Comparison of ENCODE assay signal across 19 cellular contexts in genomic region chr16:67748791-67749282, GRCh38. TPM values are rescaled to one million over a fixed set of nuclear protein-coding genes. Genes with fewer than 3 reads are reported as not detected.
A peak's percentile ranks its signal among the peaks of the same experiment; 100 is the strongest.
DNase-seq lines count a peak whose midpoint lies in the region; ATAC-seq, FAIRE-seq and TF ChIP-seq lines count a peak whose summit lies in the region.
"Had no signal": no experiment of that assay in that cellular context is flagged by ENCODE, and none has a peak within 500 bp of the region (broad histone marks: within the 10 kb centered on the region; RNA-seq: fewer than 3 reads in every experiment).

No MANE protein-coding gene starts in this region.

- no peak for TF ChIP-seq CTCF in DOHH2 (IDR thresholded peaks at IDR 0.05; ENCODE audit: low read depth, low read length, poor library complexity, severe bottlenecking)
- no peak for TF ChIP-seq CTCF in IMR-90 (conservative IDR thresholded peaks at IDR 0.05; ENCODE audit: low read depth, low read length)
- TF ChIP-seq CTCF in mammary epithelial cell (conservative IDR thresholded peaks at IDR 0.05 in 1 of 2, IDR thresholded peaks at IDR 0.05 in 1 of 2; ENCODE audit: extremely low read depth in 1 of 2, insufficient read depth in 1 of 2, low read depth in 1 of 2, low read length in 2 of 2) = no peak
- TF ChIP-seq CTCF in HepG2 (CRISPR knock-in tag; IDR thresholded peaks at IDR 0.05) = no peak
- TF ChIP-seq CTCF in hepatocyte (IDR thresholded peaks at IDR 0.05; ENCODE audit: poor library complexity) = no peak

- H3K14ac ChIP-seq in IMR-90 (replicated peaks; ENCODE audit: low read depth, low read length) = no peak overlapping the region

- H3K4me3 ChIP-seq in DOHH2 (ENCODE audit: low read length) (peak overlapping the region; percentile 44; the same call in 1 of the 2 replicates), IMR-90 (ENCODE audit: insufficient read depth, low read depth, low read length) (no peak overlapping the region), mammary epithelial cell (replicated peaks in 1 of 3; ENCODE audit: insufficient read depth in 1 of 3, low read depth in 2 of 3, low read length in 3 of 3) (no peak overlapping the region), HepG2 (replicated peaks in 1 of 3; ENCODE audit: insufficient read depth in 1 of 3, low read depth in 2 of 3, low read length in 3 of 3) (no peak overlapping the region), hepatocyte (no peak overlapping the region)
- H3K4me3 ChIP-seq: Peyer's patch, thyroid gland had no signal

- H2AFZ ChIP-seq in IMR-90 (replicated peaks; ENCODE audit: low read length, poor library complexity) (peak overlapping the region; percentile 21), mammary epithelial cell (ENCODE audit: low read depth, low read length) (peak overlapping the region; percentile 37), HepG2 (ENCODE audit: low read length) (no peak overlapping the region), hepatocyte (no peak overlapping the region)

- H2BK15ac ChIP-seq in IMR-90 (ENCODE audit: low read depth, low read length) = no peak overlapping the region

- H3F3A ChIP-seq in DOHH2 (ENCODE audit: control insufficient read depth, insufficient read depth) = peaks cover 6% of the 10 kb centered on the region

- no TSS peak for BruUV-seq in IMR-90 (replicated peaks; lab: Mats Ljungman, UMichigan)
- BruUV-seq in mammary epithelial cell (replicated peaks; lab: Mats Ljungman, UMichigan) = no TSS peak
- BruUV-seq in HepG2 (replicated peaks; lab: Mats Ljungman, UMichigan) = no TSS peak

- H3K9ac ChIP-seq in IMR-90 (ENCODE audit: low read depth, low read length) = no peak overlapping the region
- no peak overlapping the region for H3K9ac ChIP-seq in mammary epithelial cell (ENCODE audit: insufficient read depth, low read length)
- H3K9ac ChIP-seq in HepG2 (ENCODE audit: insufficient read depth, low read depth, low read length) = no peak overlapping the region

- H3K23ac ChIP-seq in IMR-90 (ENCODE audit: low read depth, low read length) = no peak overlapping the region

- POLR2A ChIA-PET in IMR-90 (lab: Charles Lee; ENCODE audit: unreplicated experiment) (no interaction called here), HepG2 (lab: Yijun Ruan, JAX) (no interaction called here)

- peak overlapping the region; percentile 50 for H2AK9ac ChIP-seq in IMR-90 (replicated peaks; ENCODE audit: low read depth, low read length, poor library complexity)

- no peak overlapping the region for H4K8ac ChIP-seq in IMR-90 (ENCODE audit: low read depth in 2 of 2, low read length in 2 of 2)

- no peak overlapping the region for H2AK5ac ChIP-seq in IMR-90 (ENCODE audit: low read depth, low read length)

- dilution Hi-C loops in IMR-90 (cut with HindIII; ENCODE audit: low sequenced_read_pairs, unreplicated experiment) (no loop called here), mammary epithelial cell (cut with HindIII; ENCODE audit: low sequenced_read_pairs) (no loop called here)

- TF ChIP-seq POLR2A in IMR-90 (IDR thresholded peaks at IDR 0.05; ENCODE audit: low read depth, low read length) = no peak
- TF ChIP-seq POLR2A in HepG2 (IDR thresholded peaks at IDR 0.05; ENCODE audit: insufficient read depth in 1 of 2, low read depth in 2 of 2, low read length in 2 of 2) = no peak

- ATAC-seq in IMR-90 (ENCODE audit: low read depth) = no peak
- peak; percentile 15; the same call in 2 of the 3 replicates for ATAC-seq in HepG2
- ATAC-seq in HG03175 (IDR thresholded peaks at IDR 0.05; ENCODE audit: unreplicated experiment) = no peak
- ATAC-seq in GM21786 (IDR thresholded peaks at IDR 0.05; ENCODE audit: unreplicated experiment) = no peak

- H3K4ac ChIP-seq in IMR-90 (ENCODE audit: low read depth, low read length) = no peak overlapping the region; the same call in 1 of the 2 replicates

- CTCF ChIA-PET in IMR-90 (lab: Yijun Ruan, JAX) = no interaction called here
- CTCF ChIA-PET in mammary epithelial cell (lab: Charles Lee; ENCODE audit: low non-redundant PET) = interaction anchor here (0.6 kb wide), 1 partner anchor 25 kb away, joined by 4 read pairs; no protein-coding TSS in a partner anchor
- CTCF ChIA-PET in HepG2 (lab: Yijun Ruan, JAX; ENCODE audit: low intra/inter-chr PET ratio, low total read pairs) = no interaction called here

- H4K5ac ChIP-seq in IMR-90 (ENCODE audit: low read depth, low read length) = no peak overlapping the region

- H3K27me3 ChIP-seq in DOHH2 (ENCODE audit: control insufficient read depth, low read length) = no peaks in the 10 kb centered on the region
- H3K27me3 ChIP-seq in IMR-90 (ENCODE audit: control insufficient read depth, insufficient read depth, low read length) = no peaks in the 10 kb centered on the region
- no peaks in the 10 kb centered on the region for H3K27me3 ChIP-seq in mammary epithelial cell (ENCODE audit: insufficient read depth, low read length)
- no peaks in the 10 kb centered on the region for H3K27me3 ChIP-seq in HepG2 (ENCODE audit: control insufficient read depth in 1 of 2, insufficient read depth in 2 of 2, low read length in 2 of 2)
- H3K27me3 ChIP-seq in hepatocyte = no peaks in the 10 kb centered on the region
- H3K27me3 ChIP-seq: Peyer's patch, thyroid gland had no signal

- H3K27ac ChIP-seq in DOHH2 (ENCODE audit: low read depth, low read length) = no peak overlapping the region
- no peak overlapping the region for H3K27ac ChIP-seq in IMR-90 (ENCODE audit: insufficient read depth, low read length)
- H3K27ac ChIP-seq in mammary epithelial cell (ENCODE audit: insufficient read depth, low read depth, low read length) = no peak overlapping the region
- H3K27ac ChIP-seq in HepG2 (ENCODE audit: extremely low read length, insufficient read depth, low read length) = no peak overlapping the region
- H3K27ac ChIP-seq in hepatocyte = no peak overlapping the region
- H3K27ac ChIP-seq: Peyer's patch, thyroid gland had no signal

- peaks cover 5 to 17% of the 10 kb centered on the region in 2 experiments for H3K79me1 ChIP-seq in IMR-90 (ENCODE audit: low read depth in 1 of 2, low read length in 2 of 2)

- H3K9me2 ChIP-seq in DOHH2 (replicated peaks; ENCODE audit: control insufficient read depth, low read length) (no peaks in the 10 kb centered on the region), hepatocyte (replicated peaks; ENCODE audit: insufficient read depth) (no peaks in the 10 kb centered on the region)

- H4K91ac ChIP-seq in IMR-90 (ENCODE audit: insufficient read depth, low read depth, low read length) = no peak overlapping the region

- TF ChIP-seq EP300 in HepG2 (IDR thresholded peaks at IDR 0.05; ENCODE audit: low read depth in 2 of 2, low read length in 2 of 2) (no peak), HepG2 (CRISPR knock-in tag; IDR thresholded peaks at IDR 0.05; ENCODE audit: borderline replicate concordance) (no peak)

- in situ Hi-C loops in IMR-90 (cut with MboI; ENCODE audit: low sequenced_read_pairs) (no loop called here), mammary epithelial cell (cut with MboI; ENCODE audit: low sequenced_read_pairs in 2 of 2) (no loop called here), HepG2 (cut with HindIII; ENCODE audit: extremely low pct_ligation_motif_present, low pct_unique_long_range_greater_than_20kb) (no loop called here)

- DNase-seq in IMR-90 (no peak), mammary epithelial cell (peak; percentile 25), HepG2 (ENCODE audit: low spot score) (no peak), SIG-M5 (lab: John Stamatoyannopoulos, UW) (no peak), hepatocyte (ENCODE audit: low spot score) (no peak)
- DNase-seq: CD4-positive, CD25-positive, alpha-beta regulatory T cell; NCI-H1092 treated with DMSO at 0.1 percent for 48 hours; NCI-H510A; NK-92 treated with Interleukin-12 subunit alpha and Interleukin-12 subunit beta, amount 100 ng/mL, for 24 hours; Peyer's patch; stimulated activated CD4-positive, alpha-beta T cell treated with anti-CD3 and anti-CD28 coated beads, Interleukin-2, amount 100 ng/mL, for 48 hours; stimulated activated naive CD4-positive, alpha-beta T cell; T-helper 2 cell; thyroid gland had no signal

- H2BK20ac ChIP-seq in IMR-90 (ENCODE audit: low read depth, low read length) = no peak overlapping the region

- H3K9me3 ChIP-seq in DOHH2 (ENCODE audit: control insufficient read depth, insufficient read depth, low read length) (no peaks in the 10 kb centered on the region), IMR-90 (ENCODE audit: control insufficient read depth, insufficient read depth, low read length) (no peaks in the 10 kb centered on the region), mammary epithelial cell (replicated peaks; ENCODE audit: insufficient read depth, low read length) (no peaks in the 10 kb centered on the region), HepG2 (ENCODE audit: low read length) (no peaks in the 10 kb centered on the region), hepatocyte (ENCODE audit: low read depth) (no peaks in the 10 kb centered on the region)
- H3K9me3 ChIP-seq: Peyer's patch, thyroid gland had no signal

- H3K4me1 ChIP-seq in DOHH2 (ENCODE audit: control insufficient read depth, low read length) (peaks cover 27% of the 10 kb centered on the region), IMR-90 (ENCODE audit: control insufficient read depth, insufficient read depth, low read length) (no peaks in the 10 kb centered on the region), mammary epithelial cell (ENCODE audit: insufficient read depth, low read length) (peaks cover 8% of the 10 kb centered on the region), HepG2 (ENCODE audit: insufficient read depth, low read length) (no peaks in the 10 kb centered on the region), hepatocyte (ENCODE audit: insufficient read depth) (no peaks in the 10 kb centered on the region)
- H3K4me1 ChIP-seq: thyroid gland had no signal

- no peaks in the 10 kb centered on the region for H4K20me1 ChIP-seq in DOHH2 (ENCODE audit: control insufficient read depth, insufficient read depth, low read depth, low read length)
- 0 out of 2 replicates have a peak, but pooled peaks cover 12% of the 10 kb centered on the region for H4K20me1 ChIP-seq in IMR-90 (ENCODE audit: insufficient read depth, low read length)
- H4K20me1 ChIP-seq in mammary epithelial cell (ENCODE audit: insufficient read depth, low read length) = no peaks in the 10 kb centered on the region
- H4K20me1 ChIP-seq in HepG2 (ENCODE audit: insufficient read depth, low read length) = no peaks in the 10 kb centered on the region
- no peaks in the 10 kb centered on the region for H4K20me1 ChIP-seq in hepatocyte (ENCODE audit: insufficient read depth, poor library complexity, severe bottlenecking)

- H2BK120ac ChIP-seq in IMR-90 (ENCODE audit: low read depth, low read length) = no peak overlapping the region

- WGBS in IMR-90 (ENCODE audit: extremely low coverage in 2 of 2, insufficient read length in 1 of 2), 2 experiments = 80% methylated on average over 2 of the region's 3 CpGs; no CpG with 5 or more reads in 1 of the 2 experiments
- WGBS in mammary epithelial cell (ENCODE audit: low coverage, missing lambda C conversion rate) = 93% methylated on average over 3 of the region's 3 CpGs
- WGBS in HepG2 (ENCODE audit: low lambda C conversion rate) = 94% methylated on average over 3 of the region's 3 CpGs
- 92% methylated on average over 3 of the region's 3 CpGs for WGBS in hepatocyte (ENCODE audit: low lambda C conversion rate, missing lambda C conversion rate)

- intact Hi-C loops in IMR-90 (cut with micrococcal nuclease) = no loop called here
- intact Hi-C loops in mammary epithelial cell (cut with micrococcal nuclease) = loop anchor here (2.0 kb wide), 1 partner anchor 26 kb away; no protein-coding TSS in a partner anchor
- intact Hi-C loops in HepG2 (cut with micrococcal nuclease; ENCODE audit: unreplicated experiment) = no loop called here

- no peak for FAIRE-seq in HepG2 (lab: Jason Lieb, UNC)
- FAIRE-seq: frontal cortex, islet of Langerhans had no signal

- H3K36me3 ChIP-seq in DOHH2 (ENCODE audit: control insufficient read depth, low read length) (peaks cover 2% of the 10 kb centered on the region; the same call in 1 of the 2 replicates), IMR-90 (ENCODE audit: control insufficient read depth, insufficient read depth, low read length) (peaks cover 3% of the 10 kb centered on the region; the same call in 1 of the 2 replicates), mammary epithelial cell (ENCODE audit: insufficient read depth, low read length) (no peaks in the 10 kb centered on the region), HepG2 (replicated peaks in 1 of 2; ENCODE audit: control insufficient read depth in 1 of 2, insufficient read depth in 2 of 2, low read length in 2 of 2) (peaks cover 9 to 16% of the 10 kb centered on the region in 2 experiments; a peak in 4 of 5 replicates), hepatocyte (replicated peaks; ENCODE audit: insufficient read depth, low read depth) (no peaks in the 10 kb centered on the region)

- peak overlapping the region; percentile 65 for H3K4me2 ChIP-seq in DOHH2 (ENCODE audit: low read length)
- no peak overlapping the region for H3K4me2 ChIP-seq in IMR-90 (ENCODE audit: low read depth, low read length)
- no peak overlapping the region for H3K4me2 ChIP-seq in mammary epithelial cell (ENCODE audit: insufficient read depth, low read depth, low read length)
- no peak overlapping the region for H3K4me2 ChIP-seq in HepG2 (ENCODE audit: low read depth, low read length)
- H3K4me2 ChIP-seq in hepatocyte = no peak overlapping the region

- H2BK5ac ChIP-seq in IMR-90 (ENCODE audit: low read depth, low read length, poor library complexity, severe bottlenecking) = no peak overlapping the region

- TF ChIP-seq RAD21 in IMR-90 (IDR thresholded peaks at IDR 0.05; ENCODE audit: low read length) (no peak), HepG2 (CRISPR knock-in tag; IDR thresholded peaks at IDR 0.05) (no peak)

- no peak overlapping the region for H3K56ac ChIP-seq in IMR-90 (ENCODE audit: extremely low read depth, insufficient read depth, low read length)

- peaks cover 15% of the 10 kb centered on the region for H3K9me1 ChIP-seq in IMR-90 (ENCODE audit: insufficient read depth, low read length)

- H3K18ac ChIP-seq in IMR-90 (ENCODE audit: low read depth, low read length) = no peak overlapping the region

- peaks cover 7% of the 10 kb centered on the region; the same call in 1 of the 2 replicates for H3K79me2 ChIP-seq in DOHH2 (ENCODE audit: control insufficient read depth, low read length)
- peaks cover 2% of the 10 kb centered on the region for H3K79me2 ChIP-seq in mammary epithelial cell (ENCODE audit: insufficient read depth, low read length)
- no peaks in the 10 kb centered on the region for H3K79me2 ChIP-seq in HepG2 (ENCODE audit: insufficient read depth, low read length)
- H3K79me2 ChIP-seq in hepatocyte = no peaks in the 10 kb centered on the region

RNA-seq across cellular contexts. Expression of gene GFOD2, which starts 29.7 kb away (rescaled TPM):
- total RNA-seq in IMR-90 (2012; rRNA removed) (15.8 and 18.1 TPM in 2 replicates), mammary epithelial cell (10 to 100 TPM; 16.6 to 17.7 TPM), HepG2 (2016; rRNA removed; fragmentation: Illumina TruSeq; extraction: Trizol) (17.2 and 17.6 TPM in 2 replicates), hepatocyte (9.8 and 10.4 TPM in 2 replicates)
- polyA plus RNA-seq in IMR-90 (2012; rRNA removed) (12.3 and 13.3 TPM in 2 replicates), mammary epithelial cell (15.0 TPM), HepG2 (2011; rRNA removed) (11.1 and 12.8 TPM in 2 replicates), hepatocyte (7.5 and 12.4 TPM in 2 replicates)
- polyA plus RNA-seq in IMR-90 (2012; cell fraction: cytosol; rRNA removed) = 14.6 and 15.6 TPM in 2 replicates
- polyA plus RNA-seq in IMR-90 (2012; cell fraction: nucleus; rRNA removed; ENCODE audit: low replicate concordance) = 15.7 and 18.9 TPM in 2 replicates
- 3.0 TPM for polyA minus RNA-seq in mammary epithelial cell
- 5.6 and 6.5 TPM in 2 replicates for total RNA-seq in HepG2 (2016; cell fraction: cytosol; rRNA removed; fragmentation: Illumina TruSeq; extraction: Trizol; ENCODE audit: low read depth)
- total RNA-seq in HepG2 (2016; cell fraction: insoluble cytoplasmic fraction; rRNA removed; fragmentation: Illumina TruSeq; extraction: Trizol) = 15.5 and 19.1 TPM in 2 replicates
- 13.6 and 15.8 TPM in 2 replicates for total RNA-seq in HepG2 (2016; cell fraction: membrane; rRNA removed; fragmentation: Illumina TruSeq; extraction: Trizol)
- total RNA-seq in HepG2 (2016; cell fraction: nucleus; rRNA removed; fragmentation: Illumina TruSeq; extraction: Trizol) = 9.0 and 12.8 TPM in 2 replicates
- polyA plus RNA-seq in HepG2 (2011; cell fraction: cytosol; rRNA removed) = 11.1 and 12.3 TPM in 2 replicates
- polyA plus RNA-seq in HepG2 (2011; cell fraction: nucleus; rRNA removed) = 8.1 and 9.3 TPM in 2 replicates
- polyA plus RNA-seq in HepG2 (2012) = 7.0 and 7.9 TPM in 2 replicates
- polyA plus RNA-seq in HepG2 (2016; cell fraction: cytosol; fragmentation: Illumina TruSeq; extraction: Trizol; ENCODE audit: low read depth) = 2.9 and 5.2 TPM in 2 replicates
- 12.7 and 14.1 TPM in 2 replicates for polyA plus RNA-seq in HepG2 (2016; cell fraction: insoluble cytoplasmic fraction; fragmentation: Illumina TruSeq; extraction: Trizol; ENCODE audit: low read depth)
- polyA plus RNA-seq in HepG2 (2016; cell fraction: membrane; fragmentation: Illumina TruSeq; extraction: Trizol; ENCODE audit: low read depth) = 8.7 and 9.6 TPM in 2 replicates
- polyA plus RNA-seq in HepG2 (2016; cell fraction: nucleus; fragmentation: Illumina TruSeq; extraction: Trizol; ENCODE audit: insufficient read depth, low read depth) = 18.9 and 20.0 TPM in 2 replicates
- polyA minus RNA-seq in HepG2 (2011; rRNA and poly(A)+ RNA removed; ENCODE audit: low replicate concordance) = 26.4 and 27.3 TPM in 2 replicates
- 6.1 and 9.6 TPM in 2 replicates for polyA minus RNA-seq in HepG2 (2011; cell fraction: cytosol; rRNA and poly(A)+ RNA removed)
- 8.1 and 8.8 TPM in 2 replicates for polyA minus RNA-seq in HepG2 (2011; cell fraction: nucleus; rRNA and poly(A)+ RNA removed)

RNA-seq across cellular contexts. Expression of gene RANBP10, which starts 57.5 kb away (rescaled TPM):
- total RNA-seq in IMR-90 (2012; rRNA removed) (2.2 and 2.7 TPM in 2 replicates), mammary epithelial cell (10 to 100 TPM in 1 of 2 donors, 1 to 10 TPM in 1; 5.5 to 15.3 TPM), HepG2 (2016; rRNA removed; fragmentation: Illumina TruSeq; extraction: Trizol) (8.5 and 9.2 TPM in 2 replicates), hepatocyte (8.6 and 8.8 TPM in 2 replicates)
- polyA plus RNA-seq in IMR-90 (2012; rRNA removed) (12.1 and 13.0 TPM in 2 replicates), mammary epithelial cell (9.4 TPM), HepG2 (2011; rRNA removed) (22.7 and 24.5 TPM in 2 replicates), hepatocyte (12.4 and 12.6 TPM in 2 replicates)
- 5.8 and 7.9 TPM in 2 replicates for polyA plus RNA-seq in IMR-90 (2012; cell fraction: cytosol; rRNA removed)
- 37.6 and 40.5 TPM in 2 replicates for polyA plus RNA-seq in IMR-90 (2012; cell fraction: nucleus; rRNA removed; ENCODE audit: low replicate concordance)
- polyA minus RNA-seq in mammary epithelial cell = 18.5 TPM
- 2.6 and 3.0 TPM in 2 replicates for total RNA-seq in HepG2 (2016; cell fraction: cytosol; rRNA removed; fragmentation: Illumina TruSeq; extraction: Trizol; ENCODE audit: low read depth)
- total RNA-seq in HepG2 (2016; cell fraction: insoluble cytoplasmic fraction; rRNA removed; fragmentation: Illumina TruSeq; extraction: Trizol) = 8.1 and 8.8 TPM in 2 replicates
- total RNA-seq in HepG2 (2016; cell fraction: membrane; rRNA removed; fragmentation: Illumina TruSeq; extraction: Trizol) = 5.7 and 5.9 TPM in 2 replicates
- 8.9 and 11.2 TPM in 2 replicates for total RNA-seq in HepG2 (2016; cell fraction: nucleus; rRNA removed; fragmentation: Illumina TruSeq; extraction: Trizol)
- 9.5 and 10.5 TPM in 2 replicates for polyA plus RNA-seq in HepG2 (2011; cell fraction: cytosol; rRNA removed)
- 48.8 and 55.7 TPM in 2 replicates for polyA plus RNA-seq in HepG2 (2011; cell fraction: nucleus; rRNA removed)
- polyA plus RNA-seq in HepG2 (2012) = 11.9 and 17.0 TPM in 2 replicates
- polyA plus RNA-seq in HepG2 (2016; cell fraction: cytosol; fragmentation: Illumina TruSeq; extraction: Trizol; ENCODE audit: low read depth) = 1.5 and 1.6 TPM in 2 replicates
- polyA plus RNA-seq in HepG2 (2016; cell fraction: insoluble cytoplasmic fraction; fragmentation: Illumina TruSeq; extraction: Trizol; ENCODE audit: low read depth) = 8.5 and 11.6 TPM in 2 replicates
- polyA plus RNA-seq in HepG2 (2016; cell fraction: membrane; fragmentation: Illumina TruSeq; extraction: Trizol; ENCODE audit: low read depth) = 3.3 and 3.6 TPM in 2 replicates
- 29.7 and 31.1 TPM in 2 replicates for polyA plus RNA-seq in HepG2 (2016; cell fraction: nucleus; fragmentation: Illumina TruSeq; extraction: Trizol; ENCODE audit: insufficient read depth, low read depth)
- polyA minus RNA-seq in HepG2 (2011; rRNA and poly(A)+ RNA removed; ENCODE audit: low replicate concordance) = 28.0 and 40.9 TPM in 2 replicates
- 8.3 and 9.2 TPM in 2 replicates for polyA minus RNA-seq in HepG2 (2011; cell fraction: cytosol; rRNA and poly(A)+ RNA removed)
- 16.2 and 20.8 TPM in 2 replicates for polyA minus RNA-seq in HepG2 (2011; cell fraction: nucleus; rRNA and poly(A)+ RNA removed)

RNA-seq across cellular contexts. Expression of gene TSNAXIP1, which starts 57.9 kb away (rescaled TPM):
- 0.56 and 0.72 TPM in 2 replicates for total RNA-seq in IMR-90 (2012; rRNA removed)
- polyA plus RNA-seq in IMR-90 (2012; rRNA removed) = 1.4 and 1.6 TPM in 2 replicates
- polyA plus RNA-seq in IMR-90 (2012; cell fraction: cytosol; rRNA removed) = 0.24 and 0.47 TPM in 2 replicates
- 16.6 and 18.9 TPM in 2 replicates for polyA plus RNA-seq in IMR-90 (2012; cell fraction: nucleus; rRNA removed; ENCODE audit: low replicate concordance)
- under 1 TPM; 0.33 to 0.99 TPM for total RNA-seq in mammary epithelial cell
- 0.51 TPM for polyA plus RNA-seq in mammary epithelial cell
- polyA minus RNA-seq in mammary epithelial cell = not detected
- total RNA-seq in HepG2 (2016; rRNA removed; fragmentation: Illumina TruSeq; extraction: Trizol) = 0.10 and 0.86 TPM in 2 replicates
- 0.18 TPM in 1 of 2 replicates, not detected in the other for total RNA-seq in HepG2 (2016; cell fraction: cytosol; rRNA removed; fragmentation: Illumina TruSeq; extraction: Trizol; ENCODE audit: low read depth)
- total RNA-seq in HepG2 (2016; cell fraction: insoluble cytoplasmic fraction; rRNA removed; fragmentation: Illumina TruSeq; extraction: Trizol) = 0.10 and 0.93 TPM in 2 replicates
- total RNA-seq in HepG2 (2016; cell fraction: membrane; rRNA removed; fragmentation: Illumina TruSeq; extraction: Trizol) = 0.24 and 0.25 TPM in 2 replicates
- 0.84 and 1.0 TPM in 2 replicates for total RNA-seq in HepG2 (2016; cell fraction: nucleus; rRNA removed; fragmentation: Illumina TruSeq; extraction: Trizol)
- polyA plus RNA-seq in HepG2 (2011; rRNA removed) = 0.37 and 0.61 TPM in 2 replicates
- polyA plus RNA-seq in HepG2 (2011; cell fraction: cytosol; rRNA removed) = 0.09 and 0.17 TPM in 2 replicates
- 4.3 and 5.3 TPM in 2 replicates for polyA plus RNA-seq in HepG2 (2011; cell fraction: nucleus; rRNA removed)
- 0.23 and 0.63 TPM in 2 replicates for polyA plus RNA-seq in HepG2 (2012)
- 0.10 TPM in 1 of 2 replicates, not detected in the other for polyA plus RNA-seq in HepG2 (2016; cell fraction: cytosol; fragmentation: Illumina TruSeq; extraction: Trizol; ENCODE audit: low read depth)
- polyA plus RNA-seq in HepG2 (2016; cell fraction: insoluble cytoplasmic fraction; fragmentation: Illumina TruSeq; extraction: Trizol; ENCODE audit: low read depth) = 0.16 and 0.74 TPM in 2 replicates
- 0.08 TPM in 1 of 2 replicates, not detected in the other for polyA plus RNA-seq in HepG2 (2016; cell fraction: membrane; fragmentation: Illumina TruSeq; extraction: Trizol; ENCODE audit: low read depth)
- 3.4 and 4.5 TPM in 2 replicates for polyA plus RNA-seq in HepG2 (2016; cell fraction: nucleus; fragmentation: Illumina TruSeq; extraction: Trizol; ENCODE audit: insufficient read depth, low read depth)
- polyA minus RNA-seq in HepG2 (2011; rRNA and poly(A)+ RNA removed; ENCODE audit: low replicate concordance) = 0.06 and 0.37 TPM in 2 replicates
- polyA minus RNA-seq in HepG2 (2011; cell fraction: cytosol; rRNA and poly(A)+ RNA removed) = not detected in 2 replicates
- 0.39 and 2.0 TPM in 2 replicates for polyA minus RNA-seq in HepG2 (2011; cell fraction: nucleus; rRNA and poly(A)+ RNA removed)
- total RNA-seq in hepatocyte = 3.1 TPM in 2 replicates
- 2.0 and 5.8 TPM in 2 replicates for polyA plus RNA-seq in hepatocyte
- polyA plus RNA-seq: CD4-positive, CD25-positive, alpha-beta regulatory T cell had no signal

Comparison
In these comparisons a context has a peak if more than half of its experiments do, and no peak if none do; other contexts are left out.
1. H2AFZ ChIP-seq: peak in IMR-90 (single experiment) and mammary epithelial cell (single experiment); none in HepG2 (single experiment) and hepatocyte (single experiment).